Comparison of ENCODE assay signal across 9 cellular contexts in genomic region chr11:96755209-96755608, GRCh38.
"Had no signal": no experiment of that assay in that cellular context is flagged by ENCODE, and none has a peak within 500 bp of the region (broad histone marks: within the 10 kb centered on the region; RNA-seq: fewer than 3 reads in every experiment).

No MANE protein-coding gene starts in this region.

- H2AFZ ChIP-seq: GM23248 had no signal

- DNase-seq: GM23248, GOT3, H7, H9, HCEC 1CT, HFFc6 had no signal

- H3K9ac ChIP-seq: GM23248 had no signal

- ATAC-seq: GM23338, HCT116 had no signal

- H3K4me2 ChIP-seq: GM23338 had no signal

- H3K4me1 ChIP-seq: HAP-1 had no signal

- H3K27ac ChIP-seq: GM23248 had no signal

- H3K36me3 ChIP-seq: HAP-1 had no signal

- H3K9me3 ChIP-seq: HAP-1 had no signal

- H3K4me3 ChIP-seq: GM23248, GM23338, HAP-1 had no signal
